Comparison of ENCODE assay signal across 11 cellular contexts in genomic region chr4:171650543-171650942, GRCh38.
DNase-seq lines count a peak whose midpoint lies in the region; ATAC-seq, FAIRE-seq and TF ChIP-seq lines count a peak whose summit lies in the region.
"Had no signal": no experiment of that assay in that cellular context is flagged by ENCODE, and none has a peak within 500 bp of the region (broad histone marks: within the 10 kb centered on the region; RNA-seq: fewer than 3 reads in every experiment).

No MANE protein-coding gene starts in this region.

- TF ChIP-seq POLR2A in GM12892 (IDR thresholded peaks at IDR 0.05; ENCODE audit: low read depth, low read length) (no peak), spleen (IDR thresholded peaks at IDR 0.05) (no peak)

- DNase-seq in D721Med (ENCODE audit: insufficient read length, low spot score) (no peak), SK-N-DZ (ENCODE audit: low spot score) (peak; percentile 23), GM12892 (ENCODE audit: insufficient read length) (no peak), RKO (ENCODE audit: low spot score) (no peak), spleen (no peak), amygdala (lab: John Stamatoyannopoulos, UW) (no peak)
- DNase-seq: stimulated activated CD4-positive, alpha-beta T cell treated with anti-CD3 and anti-CD28 coated beads, Interleukin-2, amount 100 ng/mL, for 24 hours had no signal

- no peak overlapping the region for H3K4me3 ChIP-seq in spleen
- H3K4me3 ChIP-seq: thoracic aorta had no signal

- H3K27me3 ChIP-seq in spleen (replicated peaks in 1 of 7), result no peaks in the 10 kb centered on the region

- H3K36me3 ChIP-seq in spleen, result no peaks in the 10 kb centered on the region
- H3K36me3 ChIP-seq: thoracic aorta had no signal

- H3K27ac ChIP-seq in spleen, result no peak overlapping the region
- H3K27ac ChIP-seq: thoracic aorta had no signal

- no peaks in the 10 kb centered on the region for H3K4me1 ChIP-seq in spleen

- peak; percentile 55 for ATAC-seq in GM19324 (IDR thresholded peaks at IDR 0.05; ENCODE audit: low FRiP score, unreplicated experiment)
- ATAC-seq in HG02884 (IDR thresholded peaks at IDR 0.05; ENCODE audit: unreplicated experiment), result peak; percentile 63

- no peak for FAIRE-seq in D721Med (lab: Jason Lieb, UNC)
- no peak for FAIRE-seq in GM12892 (lab: Jason Lieb, UNC)
- FAIRE-seq: RCC 7860 had no signal

- H3K9me3 ChIP-seq in spleen, result peaks cover 0 to 21% (median 13%) of the 10 kb centered on the region in 8 donors
- H3K9me3 ChIP-seq: thoracic aorta had no signal

- intact Hi-C loops in spleen (cut with DNase I; ENCODE audit: low total_unique reads), result no loop called here

- 44 to 79% (median 58%) methylated on average over 2 of the region's 2 CpGs for WGBS in spleen, 5 donors

- peak; percentile 3 for TF ChIP-seq CTCF in D721Med (IDR thresholded peaks at IDR 0.05; ENCODE audit: insufficient read depth, missing control alignments)
- no peak for TF ChIP-seq CTCF in spleen (IDR thresholded peaks at IDR 0.05 in 8 of 11, conservative IDR thresholded peaks at IDR 0.05 in 3 of 11)
